1 cellular context compared by ENCODE assay signal in genomic region chr17:44940321-44940720, GRCh38.
TF ChIP-seq lines count a peak whose summit lies in the region.

No MANE protein-coding gene starts in this region.

TF ChIP-seq in HepG2, 621 proteins besides CTCF, POLR2A, EP300 and RAD21:
- peak; percentile 41 for TF ChIP-seq ZEB1 (IDR thresholded peaks at IDR 0.05; ENCODE audit: insufficient replicate concordance, low read depth)
- no peak for TF ChIP-seq ZNF768 (CRISPR knock-in tag; IDR thresholded peaks at IDR 0.05)
- peak; percentile 29; the same call in 1 of the 2 replicates for TF ChIP-seq NFE2L2 (IDR thresholded peaks at IDR 0.05; ENCODE audit: low read length)
- no peak for TF ChIP-seq GMEB2 (CRISPR knock-in tag; IDR thresholded peaks at IDR 0.05; ENCODE audit: low read depth)
- TF ChIP-seq, protein P1, sequence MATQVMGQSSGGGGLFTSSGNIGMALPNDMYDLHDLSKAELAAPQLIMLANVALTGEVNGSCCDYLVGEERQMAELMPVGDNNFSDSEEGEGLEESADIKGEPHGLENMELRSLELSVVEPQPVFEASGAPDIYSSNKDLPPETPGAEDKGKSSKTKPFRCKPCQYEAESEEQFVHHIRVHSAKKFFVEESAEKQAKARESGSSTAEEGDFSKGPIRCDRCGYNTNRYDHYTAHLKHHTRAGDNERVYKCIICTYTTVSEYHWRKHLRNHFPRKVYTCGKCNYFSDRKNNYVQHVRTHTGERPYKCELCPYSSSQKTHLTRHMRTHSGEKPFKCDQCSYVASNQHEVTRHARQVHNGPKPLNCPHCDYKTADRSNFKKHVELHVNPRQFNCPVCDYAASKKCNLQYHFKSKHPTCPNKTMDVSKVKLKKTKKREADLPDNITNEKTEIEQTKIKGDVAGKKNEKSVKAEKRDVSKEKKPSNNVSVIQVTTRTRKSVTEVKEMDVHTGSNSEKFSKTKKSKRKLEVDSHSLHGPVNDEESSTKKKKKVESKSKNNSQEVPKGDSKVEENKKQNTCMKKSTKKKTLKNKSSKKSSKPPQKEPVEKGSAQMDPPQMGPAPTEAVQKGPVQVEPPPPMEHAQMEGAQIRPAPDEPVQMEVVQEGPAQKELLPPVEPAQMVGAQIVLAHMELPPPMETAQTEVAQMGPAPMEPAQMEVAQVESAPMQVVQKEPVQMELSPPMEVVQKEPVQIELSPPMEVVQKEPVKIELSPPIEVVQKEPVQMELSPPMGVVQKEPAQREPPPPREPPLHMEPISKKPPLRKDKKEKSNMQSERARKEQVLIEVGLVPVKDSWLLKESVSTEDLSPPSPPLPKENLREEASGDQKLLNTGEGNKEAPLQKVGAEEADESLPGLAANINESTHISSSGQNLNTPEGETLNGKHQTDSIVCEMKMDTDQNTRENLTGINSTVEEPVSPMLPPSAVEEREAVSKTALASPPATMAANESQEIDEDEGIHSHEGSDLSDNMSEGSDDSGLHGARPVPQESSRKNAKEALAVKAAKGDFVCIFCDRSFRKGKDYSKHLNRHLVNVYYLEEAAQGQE (IDR thresholded peaks at IDR 0.05; ENCODE audit: borderline replicate concordance in 1 of 2, low read depth in 1 of 2, low read length in 2 of 2): no peak
- TF ChIP-seq ZNF33A (CRISPR knock-in tag; IDR thresholded peaks at IDR 0.05; ENCODE audit: borderline replicate concordance): no peak
- peak; percentile 84 for TF ChIP-seq TEAD3 (CRISPR knock-in tag; optimal IDR thresholded peaks at IDR 0.05; ENCODE audit: borderline replicate concordance)
